Comparison of ENCODE assay signal across 26 cellular contexts in the genomic region with DNA sequence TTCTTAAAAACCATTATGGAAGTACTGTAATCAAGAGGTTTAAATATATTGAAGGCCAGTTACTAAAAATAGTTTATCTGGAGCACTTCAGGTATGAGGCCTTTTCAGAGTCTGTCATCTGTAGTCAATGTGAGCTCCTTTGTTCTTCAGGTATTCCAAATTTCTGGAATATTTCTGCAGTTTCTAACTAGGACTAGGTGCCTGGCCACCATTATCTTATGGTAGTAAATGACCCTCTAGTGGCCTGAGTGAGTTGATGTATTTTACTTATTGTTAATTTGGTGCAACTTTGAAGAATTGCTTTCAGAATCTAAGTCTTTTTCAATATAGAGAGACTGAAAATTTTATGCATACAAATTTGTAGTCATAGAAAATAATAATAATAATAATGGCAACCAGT.
"Had no signal": no experiment of that assay in that cellular context is flagged by ENCODE, and none has a peak within 500 bp of the region (broad histone marks: within the 10 kb centered on the region; RNA-seq: fewer than 3 reads in every experiment).

No MANE protein-coding gene starts in this region.

- H3K4me3 ChIP-seq: hepatocyte, lower lobe of right lung, ovary, right atrium auricular region, skin epidermis, stomach, testis, thyroid gland, transverse colon, upper lobe of left lung, vagina had no signal

- H3K27ac ChIP-seq: hepatocyte, lower lobe of right lung, ovary, right atrium auricular region, skin epidermis, stomach, testis, thyroid gland, transverse colon, upper lobe of left lung, vagina had no signal

- ATAC-seq: left ventricle myocardium superior; lower lobe of right lung; natural killer cell treated with Interleukin-12 subunit alpha and Interleukin-12 subunit beta and Interleukin-15 and Interleukin-18, amount 100 ng/mL, for 72 hours; sciatic nerve; stimulated activated naive CD8-positive, alpha-beta T cell treated with anti-CD3 and anti-CD28 coated beads, Interleukin-15, Interleukin-2, amounts not matched to agents 100 U/mL and 50 U/mL, for 24 hours had no signal

- H3K79me2 ChIP-seq: hepatocyte had no signal

- H3K27ac Mint-ChIP-seq: mesothelial cell of epicardium; naive B cell; natural killer cell treated with Interleukin-12 subunit alpha and Interleukin-12 subunit beta and Interleukin-15 and Interleukin-18, amount 100 ng/mL, for 72 hours; progenitor cell of endocrine pancreas; stimulated activated naive B cell treated with anti-CD40 and anti-IgM and Interleukin-4, amounts not matched to agents 10 μg/mL and 1 μg/mL and 100 μg/mL, for 72 hours had no signal

- H3K4me1 Mint-ChIP-seq: naive B cell; stimulated activated naive B cell treated with anti-CD40 and anti-IgM and Interleukin-4, amounts not matched to agents 10 μg/mL and 1 μg/mL and 100 μg/mL, for 72 hours had no signal

- H3K27me3 Mint-ChIP-seq: naive B cell; natural killer cell treated with Interleukin-12 subunit alpha and Interleukin-12 subunit beta and Interleukin-15 and Interleukin-18, amount 100 ng/mL, for 72 hours; progenitor cell of endocrine pancreas; stimulated activated naive B cell treated with anti-CD40 and anti-IgM and Interleukin-4, amounts not matched to agents 10 μg/mL and 1 μg/mL and 100 μg/mL, for 72 hours had no signal

- H3K9me3 ChIP-seq: lower lobe of right lung, ovary, right atrium auricular region, stomach, testis, thyroid gland, transverse colon, upper lobe of left lung, vagina had no signal

- H3K4me2 ChIP-seq: hepatocyte had no signal

- H3K27me3 ChIP-seq: hepatocyte, ovary, right atrium auricular region, stomach, testis, thyroid gland, transverse colon, upper lobe of left lung, vagina had no signal

- DNase-seq: islet precursor cell; left ventricle myocardium superior; lower lobe of right lung; mammary epithelial cell; mesenchymal stem cell; naive B cell; ovary; stimulated activated CD4-positive, alpha-beta T cell treated with anti-CD3 and anti-CD28 coated beads, Interleukin-12 subunit alpha, Interleukin-12 subunit beta, amount 100 ng/mL, for 4 hours; stimulated activated CD4-positive, alpha-beta T cell treated with anti-CD3 and anti-CD28 coated beads, Interleukin-15, amount 100 ng/mL, for 24 hours; stimulated activated CD4-positive, alpha-beta T cell treated with anti-CD3 and anti-CD28 coated beads, Interleukin-2, amount 100 ng/mL, for 24 hours; stimulated activated CD4-positive, alpha-beta T cell treated with anti-CD3 and anti-CD28 coated beads, Interleukin-4, amount 100 ng/mL, for 1 hour; stimulated activated naive B cell treated with anti-CD40 and anti-IgM and Interleukin-4, amounts not matched to agents 10 μg/mL and 1 μg/mL and 100 μg/mL, for 72 hours; stimulated activated naive CD8-positive, alpha-beta T cell treated with anti-CD3 and anti-CD28 coated beads, Interleukin-15, Interleukin-2, amounts not matched to agents 100 U/mL and 50 U/mL, for 24 hours; stomach; testis; thyroid gland; transverse colon; upper lobe of left lung had no signal

- H3K4me3 Mint-ChIP-seq: mesothelial cell of epicardium; naive B cell; natural killer cell treated with Interleukin-12 subunit alpha and Interleukin-12 subunit beta and Interleukin-15 and Interleukin-18, amount 100 ng/mL, for 72 hours; stimulated activated naive B cell treated with anti-CD40 and anti-IgM and Interleukin-4, amounts not matched to agents 10 μg/mL and 1 μg/mL and 100 μg/mL, for 72 hours had no signal

- H3K4me1 ChIP-seq: lower lobe of right lung, right atrium auricular region, stomach, testis, thyroid gland, transverse colon, upper lobe of left lung, vagina had no signal

- H3K36me3 Mint-ChIP-seq: mesothelial cell of epicardium; naive B cell; stimulated activated naive B cell treated with anti-CD40 and anti-IgM and Interleukin-4, amounts not matched to agents 10 μg/mL and 1 μg/mL and 100 μg/mL, for 72 hours had no signal

- H3K36me3 ChIP-seq: lower lobe of right lung, ovary, right atrium auricular region, stomach, thyroid gland, transverse colon, upper lobe of left lung, vagina had no signal

- H2AFZ ChIP-seq: hepatocyte had no signal
